ENCODE assay signal across 12 cellular contexts in genomic region chr18:60090170-60090569, GRCh38.
DNase-seq lines count a peak whose midpoint lies in the region; ATAC-seq and TF ChIP-seq lines count a peak whose summit lies in the region.
"Had no signal": no experiment of that assay in that cellular context is flagged by ENCODE, and none has a peak within 500 bp of the region (broad histone marks: within the 10 kb centered on the region; RNA-seq: fewer than 3 reads in every experiment).

No MANE protein-coding gene starts in this region.

- intact Hi-C loops in A673 (cut with micrococcal nuclease; ENCODE audit: unreplicated experiment) = no loop called here

- no TSS peak for BruUV-seq in A673 (replicated peaks; lab: Mats Ljungman, UMichigan)

- H3K4me3 Mint-ChIP-seq in type B pancreatic cell = no peak overlapping the region
- H3K4me3 Mint-ChIP-seq: activated CD8-positive, alpha-beta memory T cell treated with anti-CD3 and anti-CD28 coated beads, Interleukin-2, amount 10 ng/mL, durations not matched to agents 7 days and 5 days; CD4-positive, alpha-beta memory T cell had no signal

- H3K36me3 ChIP-seq in A673 (ENCODE audit: insufficient read depth, low read length, poor library complexity, severe bottlenecking) = no peaks in the 10 kb centered on the region

- DNase-seq in A673 (ENCODE audit: low spot score) (peak; percentile 23), cardiac fibroblast (ENCODE audit: low read depth in 2 of 2) (peak; percentile 4 to 8), type B pancreatic cell (ENCODE audit: extremely low spot score, unreplicated experiment) (no peak), NCI-H2171 (lab: John Stamatoyannopoulos, UW) (no peak)
- DNase-seq in activated naive CD4-positive, alpha-beta T cell (lab: John Stamatoyannopoulos, UW) = no peak
- DNase-seq: activated CD8-positive, alpha-beta memory T cell treated with anti-CD3 and anti-CD28 coated beads, Interleukin-2, amount 10 ng/mL, durations not matched to agents 7 days and 5 days; CD4-positive, alpha-beta memory T cell; SHP77; stimulated activated CD4-positive, alpha-beta T cell treated with anti-CD3 and anti-CD28 coated beads, Interleukin-4, amount 100 ng/mL, for 4 hours had no signal

- H3K9me3 Mint-ChIP-seq in type B pancreatic cell = no peaks in the 10 kb centered on the region

- no peak overlapping the region for H3K27ac Mint-ChIP-seq in type B pancreatic cell
- H3K27ac Mint-ChIP-seq: activated CD8-positive, alpha-beta memory T cell treated with anti-CD3 and anti-CD28 coated beads, Interleukin-2, amount 10 ng/mL, durations not matched to agents 7 days and 5 days; CD4-positive, alpha-beta memory T cell had no signal

- peaks cover 3% of the 10 kb centered on the region for H3K27me3 Mint-ChIP-seq in type B pancreatic cell
- H3K27me3 Mint-ChIP-seq: activated CD8-positive, alpha-beta memory T cell treated with anti-CD3 and anti-CD28 coated beads, Interleukin-2, amount 10 ng/mL, durations not matched to agents 7 days and 5 days had no signal

- CTCF ChIA-PET in A673 (lab: Charles Lee) = no interaction called here

- ATAC-seq in GM18868 (IDR thresholded peaks at IDR 0.05; ENCODE audit: unreplicated experiment) = peak; percentile 56
- peak; percentile 48 for ATAC-seq in HG03520 (IDR thresholded peaks at IDR 0.05; ENCODE audit: unreplicated experiment)
- no peak for ATAC-seq in HG02763 (IDR thresholded peaks at IDR 0.05; ENCODE audit: unreplicated experiment)
- ATAC-seq: activated CD8-positive, alpha-beta memory T cell treated with anti-CD3 and anti-CD28 coated beads, Interleukin-2, amount 10 ng/mL, durations not matched to agents 7 days and 5 days had no signal

- no peak overlapping the region for H3K27ac ChIP-seq in A673 (ENCODE audit: low read depth, low read length, poor library complexity, severe bottlenecking)

- peaks cover 3% of the 10 kb centered on the region for H3K27me3 ChIP-seq in A673 (replicated peaks; ENCODE audit: insufficient read depth, low read depth, low read length, poor library complexity)

- TF ChIP-seq CTCF in A673 (conservative IDR thresholded peaks at IDR 0.05; ENCODE audit: low read depth, low read length) (peak; percentile 34; the same call in 1 of the 2 replicates), cardiac fibroblast (IDR thresholded peaks at IDR 0.05; ENCODE audit: low read depth, low read length) (no peak), type B pancreatic cell (conservative IDR thresholded peaks at IDR 0.05) (no peak)

- no peak overlapping the region for H3K4me3 ChIP-seq in A673 (ENCODE audit: low read depth, low read length, poor library complexity, severe bottlenecking)
- H3K4me3 ChIP-seq in cardiac fibroblast (replicated peaks in 1 of 2; ENCODE audit: low read depth in 2 of 2, low read length in 2 of 2) = no peak overlapping the region

- H3K9me3 ChIP-seq in A673 (ENCODE audit: low read depth, low read length, poor library complexity, severe bottlenecking) = no peaks in the 10 kb centered on the region

- no peaks in the 10 kb centered on the region for H3K4me1 Mint-ChIP-seq in type B pancreatic cell (ENCODE audit: unreplicated experiment)
- H3K4me1 Mint-ChIP-seq: activated CD8-positive, alpha-beta memory T cell treated with anti-CD3 and anti-CD28 coated beads, Interleukin-2, amount 10 ng/mL, durations not matched to agents 7 days and 5 days; CD4-positive, alpha-beta memory T cell had no signal

- H3K4me1 ChIP-seq in A673 (ENCODE audit: insufficient read depth, low read length, poor library complexity, severe bottlenecking) = no peaks in the 10 kb centered on the region

- no peaks in the 10 kb centered on the region for H3K36me3 Mint-ChIP-seq in type B pancreatic cell
- H3K36me3 Mint-ChIP-seq: activated CD8-positive, alpha-beta memory T cell treated with anti-CD3 and anti-CD28 coated beads, Interleukin-2, amount 10 ng/mL, durations not matched to agents 7 days and 5 days; CD4-positive, alpha-beta memory T cell had no signal

- POLR2A ChIA-PET in A673 (lab: Charles Lee; ENCODE audit: low non-redundant PET) = no interaction called here

Comparison
In these comparisons a context has a peak if more than half of its experiments do, and no peak if none do; other contexts are left out.
1. DNase-seq: peak in A673 (single experiment) and cardiac fibroblast (2 of 2); none in type B pancreatic cell (single experiment), NCI-H2171 (single experiment) and activated naive CD4-positive, alpha-beta T cell (0 of 4).